Comparison of ENCODE assay signal across 8 cellular contexts in genomic region chr14:70027785-70028428, GRCh38.
A peak's percentile ranks its signal among the peaks of the same experiment; 100 is the strongest.
DNase-seq lines count a peak whose midpoint lies in the region; ATAC-seq and TF ChIP-seq lines count a peak whose summit lies in the region.

No MANE protein-coding gene starts in this region.

- H3K4me3 ChIP-seq in cardiac muscle cell (no peak overlapping the region), psoas muscle (no peak overlapping the region)

- CTCF ChIA-PET in activated naive CD4-positive, alpha-beta T cell treated with anti-CD3 and anti-CD28 coated beads for 36 hours (lab: Charles Lee), result interaction anchor here (0.6 to 5.3 kb wide), 45 partner anchors 8 to 483 kb away, joined by 3 to 64 read pairs (median 3); partner anchors contain the start of genes SMOC1 and SRSF5

- no peaks in the 10 kb centered on the region for H3K27me3 Mint-ChIP-seq in activated naive CD4-positive, alpha-beta T cell treated with anti-CD3 and anti-CD28 coated beads for 36 hours (ENCODE audit: low read depth)

- no peaks in the 10 kb centered on the region for H3K9me3 ChIP-seq in cardiac muscle cell (ENCODE audit: low read depth)
- no peaks in the 10 kb centered on the region for H3K9me3 ChIP-seq in psoas muscle

- intact Hi-C loops in activated naive CD4-positive, alpha-beta T cell treated with anti-CD3 and anti-CD28 coated beads for 36 hours (cut with micrococcal nuclease), result loop anchor here (1.0 to 5.0 kb wide), 4 partner anchors 151 to 443 kb away; partner anchors contain the start of gene SMOC1
- intact Hi-C loops in psoas muscle (cut with DNase I), result loop anchor here (1.0 to 5.0 kb wide), 3 partner anchors 151 to 210 kb away; partner anchors contain the start of gene SMOC1 (in 2 of the 2)

- peak; percentile 97 for TF ChIP-seq CTCF in cardiac muscle cell (IDR thresholded peaks at IDR 0.05; ENCODE audit: low read depth, low read length)
- peak; percentile 96 for TF ChIP-seq CTCF in psoas muscle (IDR thresholded peaks at IDR 0.05)

- no peaks in the 10 kb centered on the region for H3K4me1 Mint-ChIP-seq in activated naive CD4-positive, alpha-beta T cell treated with anti-CD3 and anti-CD28 coated beads for 36 hours (ENCODE audit: low read depth)

- peak; percentile 89 to 96 (median 92) for ATAC-seq in psoas muscle
- no peak for ATAC-seq in HG03460 (IDR thresholded peaks at IDR 0.05; ENCODE audit: unreplicated experiment)
- ATAC-seq in HG02938 (IDR thresholded peaks at IDR 0.05; ENCODE audit: unreplicated experiment), result no peak

- H3K36me3 ChIP-seq in cardiac muscle cell (no peaks in the 10 kb centered on the region), psoas muscle (ENCODE audit: insufficient read depth in 1 of 2, low read depth in 1 of 2) (peaks cover 0 to 10% of the 10 kb centered on the region in 2 donors)

- H3K36me3 Mint-ChIP-seq in activated naive CD4-positive, alpha-beta T cell treated with anti-CD3 and anti-CD28 coated beads for 36 hours (ENCODE audit: low read depth), result no peaks in the 10 kb centered on the region

- WGBS in psoas muscle, 3 donors, result 34 to 37% (median 34%) methylated on average over 17 of the region's 17 CpGs

- H3K27me3 ChIP-seq in cardiac muscle cell (no peaks in the 10 kb centered on the region), psoas muscle (ENCODE audit: insufficient read depth in 3 of 3, low read length in 2 of 3) (no peaks in the 10 kb centered on the region)

- no peaks in the 10 kb centered on the region for H3K9me3 Mint-ChIP-seq in activated naive CD4-positive, alpha-beta T cell treated with anti-CD3 and anti-CD28 coated beads for 36 hours

- H3K27ac ChIP-seq in cardiac muscle cell (no peak overlapping the region), psoas muscle (no peak overlapping the region)

- H3K4me1 ChIP-seq in cardiac muscle cell (ENCODE audit: low read depth) (no peaks in the 10 kb centered on the region), psoas muscle (no peaks in the 10 kb centered on the region)

- DNase-seq in DMS114 treated with DMSO at 0.1 percent for 48 hours (lab: John Stamatoyannopoulos, UW; ENCODE audit: unreplicated experiment) (peak; percentile 19), HK-2 (ENCODE audit: unreplicated experiment) (peak; percentile 60), RKO (ENCODE audit: low spot score) (peak; percentile 37), cardiac muscle cell (ENCODE audit: low read depth in 1 of 2, low spot score in 1 of 2) (peak; percentile 64 to 82), psoas muscle (peak; percentile 76 to 88)
- DNase-seq in activated naive CD4-positive, alpha-beta T cell treated with anti-CD3 and anti-CD28 coated beads for 36 hours, result peak; percentile 78

- H3K4me3 Mint-ChIP-seq in activated naive CD4-positive, alpha-beta T cell treated with anti-CD3 and anti-CD28 coated beads for 36 hours, result no peak overlapping the region

- no peak overlapping the region for H3K27ac Mint-ChIP-seq in activated naive CD4-positive, alpha-beta T cell treated with anti-CD3 and anti-CD28 coated beads for 36 hours

Comparison
In these comparisons a context has a peak if more than half of its experiments do, and no peak if none do; other contexts are left out.
1. DNase-seq: peak in every context shown above with its lines; median percentile 82 in psoas muscle; 78 in activated naive CD4-positive, alpha-beta T cell treated with anti-CD3 and anti-CD28 coated beads for 36 hours; 73 in cardiac muscle cell; 60 in HK-2; 37 in RKO; 19 in DMS114 treated with DMSO at 0.1 percent for 48 hours.
2. ATAC-seq: peak in psoas muscle (4 of 4); none in HG03460 (single experiment) and HG02938 (single experiment).